Comparison of ENCODE assay signal across 1 cellular context in genomic region chr16:3479654-3480216, GRCh38.
TF ChIP-seq lines count a peak whose summit lies in the region.

No MANE protein-coding gene starts in this region.

TF ChIP-seq in GM12878, 131 proteins besides CTCF, POLR2A, EP300 and RAD21:
- peak; percentile 63; the same call in 1 of the 2 replicates for TF ChIP-seq ZBTB33 (IDR thresholded peaks at IDR 0.05)
- TF ChIP-seq ZNF207 (IDR thresholded peaks at IDR 0.05; ENCODE audit: borderline replicate concordance): no peak
